In genomic region chr4:166202991-166203390, GRCh38 we compare ENCODE assay signal across 19 cellular contexts.
A peak's percentile ranks its signal among the peaks of the same experiment; 100 is the strongest.
DNase-seq lines count a peak whose midpoint lies in the region; ATAC-seq, FAIRE-seq and TF ChIP-seq lines count a peak whose summit lies in the region.
"Had no signal": no experiment of that assay in that cellular context is flagged by ENCODE, and none has a peak within 500 bp of the region (broad histone marks: within the 10 kb centered on the region; RNA-seq: fewer than 3 reads in every experiment).

No MANE protein-coding gene starts in this region.

- H2BK120ac ChIP-seq in H9 (ENCODE audit: low read depth, low read length, poor library complexity, severe bottlenecking) (no peak overlapping the region), H1 (replicated peaks; ENCODE audit: low read depth, low read length) (no peak overlapping the region), mesendoderm (ENCODE audit: low read depth, low read length) (no peak overlapping the region)

- no CpG with 5 or more reads among the region's 4 CpGs for whole genome bisulfite sequencing in H9 (ENCODE audit: extremely low coverage, insufficient read length, low lambda C conversion rate)
- 78% methylated on average over 4 of the region's 4 CpGs; no CpG with 5 or more reads in 1 of the 2 experiments for WGBS in H1 (ENCODE audit: extremely low coverage in 1 of 2, insufficient coverage in 1 of 2, insufficient read length in 1 of 2, insufficient replicate concordance in 2 of 2, low coverage in 1 of 2, low lambda C conversion rate in 2 of 2, missing lambda C conversion rate in 1 of 2), 2 experiments
- no CpG with 5 or more reads among the region's 4 CpGs for WGBS in mesendoderm (ENCODE audit: extremely low coverage, insufficient coverage, low lambda C conversion rate)
- 66 to 71% methylated on average over 4 of the region's 4 CpGs for WGBS in heart right ventricle, 2 donors

- H3K23me2 ChIP-seq in H9 (ENCODE audit: insufficient read length, low read depth, low read length, poor library complexity, severe bottlenecking) (no peaks in the 10 kb centered on the region), H1 (ENCODE audit: low read depth, low read length) (no peaks in the 10 kb centered on the region)

- no peak for ATAC-seq in heart right ventricle
- no peak for ATAC-seq in lower lobe of right lung
- ATAC-seq: HCT116 had no signal

- H4K20me1 ChIP-seq in H9 (ENCODE audit: control insufficient read depth, insufficient read depth, insufficient read length) (no peaks in the 10 kb centered on the region), H1 (replicated peaks in 1 of 2; ENCODE audit: control insufficient read depth in 1 of 2, insufficient read depth in 2 of 2, low read length in 2 of 2) (no peaks in the 10 kb centered on the region)

- H2BK15ac ChIP-seq in H9 (ENCODE audit: low read depth, low read length) (no peak overlapping the region), H1 (ENCODE audit: low read length) (no peak overlapping the region), mesendoderm (replicated peaks; ENCODE audit: low read depth) (no peak overlapping the region)

- H2BK5ac ChIP-seq in H9 (ENCODE audit: insufficient read length, low read length) (no peak overlapping the region), H1 (ENCODE audit: low read depth, low read length) (no peak overlapping the region), mesendoderm (ENCODE audit: low read length) (no peak overlapping the region)

- no peak for TF ChIP-seq EP300 in H1 (IDR thresholded peaks at IDR 0.05; ENCODE audit: borderline replicate concordance in 1 of 2, low read depth in 2 of 2, low read length in 2 of 2)

- H3K4me1 Mint-ChIP-seq in H9 = peaks cover 6 to 10% of the 10 kb centered on the region in 2 experiments; a peak in 3 of 4 replicates
- no peaks in the 10 kb centered on the region for H3K4me1 Mint-ChIP-seq in activated naive CD4-positive, alpha-beta T cell treated with anti-CD3 and anti-CD28 coated beads, Interleukin-2, amount 10 ng/mL, durations not matched to agents 7 days and 5 days

- H3K27ac ChIP-seq in H9 (ENCODE audit: insufficient read length, low read depth, low read length) (no peak overlapping the region), H1 (ENCODE audit: low read depth, low read length) (no peak overlapping the region), mesendoderm (ENCODE audit: low read depth, low read length) (no peak overlapping the region), heart right ventricle (no peak overlapping the region), lower lobe of right lung (no peak overlapping the region)
- H3K27ac ChIP-seq: C4-2B, HL-60, KMS-11 had no signal

- H3K27me3 ChIP-seq in H9 (ENCODE audit: insufficient read depth, low read length) (no peaks in the 10 kb centered on the region), H1 (replicated peaks in 1 of 4; ENCODE audit: control insufficient read depth in 3 of 4, extremely low read depth in 1 of 4, insufficient read depth in 3 of 4, low read length in 3 of 4) (no peaks in the 10 kb centered on the region), mesendoderm (ENCODE audit: insufficient read depth, low read length, poor library complexity) (no peaks in the 10 kb centered on the region), heart right ventricle (no peaks in the 10 kb centered on the region), lower lobe of right lung (ENCODE audit: low read depth) (no peaks in the 10 kb centered on the region)

- H2BK20ac ChIP-seq in H9 (ENCODE audit: low read depth, low read length, poor library complexity, severe bottlenecking) (no peak overlapping the region), H1 (ENCODE audit: low read length) (no peak overlapping the region)

- H4K8ac ChIP-seq in H9 (replicated peaks; ENCODE audit: insufficient read length, low read depth, low read length) (no peak overlapping the region), H1 (ENCODE audit: extremely low read depth, insufficient read depth, low read length) (no peak overlapping the region), mesendoderm (ENCODE audit: low read depth, low read length) (no peak overlapping the region)

- H3K9me3 ChIP-seq in H9 (ENCODE audit: control insufficient read depth, low read depth, low read length) = no peaks in the 10 kb centered on the region
- no peaks in the 10 kb centered on the region for H3K9me3 ChIP-seq in H1 (ENCODE audit: insufficient read depth in 2 of 2, low read depth in 1 of 2, low read length in 1 of 2)
- H3K9me3 ChIP-seq in heart right ventricle = no peaks in the 10 kb centered on the region
- no peaks in the 10 kb centered on the region for H3K9me3 ChIP-seq in lower lobe of right lung

- H3K9ac ChIP-seq in H9 (ENCODE audit: extremely low read depth, insufficient read length, low read length) (no peak overlapping the region), H1 (replicated peaks in 1 of 4; ENCODE audit: extremely low read depth in 1 of 4, low read depth in 3 of 4, low read length in 3 of 4) (no peak overlapping the region), mesendoderm (ENCODE audit: low read length) (no peak overlapping the region)
- H3K9ac ChIP-seq: KMS-11 had no signal

- no peak overlapping the region for H2BK12ac ChIP-seq in H9 (ENCODE audit: insufficient read length, low read depth, low read length)
- no peak overlapping the region for H2BK12ac ChIP-seq in H1 (ENCODE audit: low read depth, low read length)

- no peak overlapping the region for H4K5ac ChIP-seq in H9 (ENCODE audit: insufficient read length, low read depth, low read length)
- H4K5ac ChIP-seq in H1 (ENCODE audit: insufficient read length, low read depth, low read length) = no peak overlapping the region
- no peak overlapping the region for H4K5ac ChIP-seq in mesendoderm (ENCODE audit: low read length)

- H3K4ac ChIP-seq in H9 (ENCODE audit: low read depth, low read length) = no peak overlapping the region
- H3K4ac ChIP-seq in H1 (replicated peaks; ENCODE audit: insufficient read length, low read depth, low read length) = no peak overlapping the region
- H3K4ac ChIP-seq in mesendoderm (ENCODE audit: low read depth, low read length) = no peak overlapping the region

- no peak for TF ChIP-seq POLR2A in H1 (IDR thresholded peaks at IDR 0.05; ENCODE audit: control extremely low read depth in 1 of 2, low read depth in 2 of 2, low read length in 2 of 2)

- no peak overlapping the region for H2AK5ac ChIP-seq in H9 (ENCODE audit: insufficient read length, low read length)
- no peak overlapping the region for H2AK5ac ChIP-seq in H1 (ENCODE audit: low read depth, low read length)
- H2AK5ac ChIP-seq in mesendoderm (ENCODE audit: low read length) = no peak overlapping the region

- no peak overlapping the region for H3K4me3 Mint-ChIP-seq in H9
- no peak overlapping the region for H3K4me3 Mint-ChIP-seq in activated naive CD4-positive, alpha-beta T cell treated with anti-CD3 and anti-CD28 coated beads, Interleukin-2, amount 10 ng/mL, durations not matched to agents 7 days and 5 days
- H3K4me3 Mint-ChIP-seq: CD4-positive, alpha-beta T cell; HFFc6 had no signal

- intact Hi-C loops in heart right ventricle (cut with DNase I) (no loop called here), lower lobe of right lung (cut with DNase I) (no loop called here)

- H4K91ac ChIP-seq in H9 (ENCODE audit: insufficient read length, low read depth, low read length) (no peak overlapping the region), H1 (replicated peaks; ENCODE audit: insufficient read length, low read length) (no peak overlapping the region)

- H3K4me3 ChIP-seq in H1 (ENCODE audit: extremely low read depth in 1 of 4, insufficient read depth in 2 of 4, low read depth in 3 of 4, low read length in 4 of 4) (no peak overlapping the region), mesendoderm (ENCODE audit: low read length) (no peak overlapping the region), heart right ventricle (no peak overlapping the region), lower lobe of right lung (no peak overlapping the region)

- no peak overlapping the region for H3K14ac ChIP-seq in H9 (ENCODE audit: insufficient read depth, low read length)
- no peak overlapping the region for H3K14ac ChIP-seq in H1 (ENCODE audit: insufficient read length)

- TF ChIP-seq CTCF in H9 (conservative IDR thresholded peaks at IDR 0.05) (no peak), H1 (IDR thresholded peaks at IDR 0.05; ENCODE audit: control extremely low read depth in 1 of 3, insufficient read depth in 1 of 3, low read depth in 1 of 3, low read length in 3 of 3) (no peak), heart right ventricle (IDR thresholded peaks at IDR 0.05) (no peak), lower lobe of right lung (IDR thresholded peaks at IDR 0.05) (no peak)

- H3K4me1 ChIP-seq in H9 (ENCODE audit: insufficient read depth, low read length) (no peaks in the 10 kb centered on the region; the same call in 1 of the 2 replicates), H1 (replicated peaks in 1 of 4; ENCODE audit: control insufficient read depth in 3 of 4, insufficient read depth in 4 of 4, low read length in 3 of 4) (no peaks in the 10 kb centered on the region), mesendoderm (ENCODE audit: control insufficient read depth, low read depth, low read length) (no peaks in the 10 kb centered on the region), heart right ventricle (no peaks in the 10 kb centered on the region), lower lobe of right lung (no peaks in the 10 kb centered on the region)

- H3K4me2 ChIP-seq in H9 (ENCODE audit: insufficient read depth, insufficient read length, low read length) (no peak overlapping the region), H1 (ENCODE audit: insufficient read depth in 1 of 2, low read depth in 2 of 2, low read length in 2 of 2) (no peak overlapping the region), mesendoderm (ENCODE audit: low read length) (no peak overlapping the region)
- H3K4me2 ChIP-seq: KMS-11 had no signal

- no peaks in the 10 kb centered on the region for H3K9me3 Mint-ChIP-seq in H9
- no peaks in the 10 kb centered on the region for H3K9me3 Mint-ChIP-seq in activated naive CD4-positive, alpha-beta T cell treated with anti-CD3 and anti-CD28 coated beads, Interleukin-2, amount 10 ng/mL, durations not matched to agents 7 days and 5 days
- H3K9me3 Mint-ChIP-seq: CD4-positive, alpha-beta T cell had no signal

- H3K23ac ChIP-seq in H9 (ENCODE audit: insufficient read length, low read depth, low read length) = no peak overlapping the region
- H3K23ac ChIP-seq in H1 (ENCODE audit: insufficient read length) = no peak overlapping the region
- no peak overlapping the region for H3K23ac ChIP-seq in mesendoderm (ENCODE audit: low read length)

- H3K56ac ChIP-seq in H9 (ENCODE audit: insufficient read length, low read depth, low read length) (no peak overlapping the region), H1 (replicated peaks; ENCODE audit: insufficient read length, low read depth, low read length) (no peak overlapping the region), mesendoderm (ENCODE audit: low read length) (no peak overlapping the region)

- H3K36me3 ChIP-seq in H1 (ENCODE audit: control insufficient read depth in 2 of 4, insufficient read depth in 4 of 4, low read length in 3 of 4) (no peaks in the 10 kb centered on the region), mesendoderm (ENCODE audit: control insufficient read depth, insufficient read depth, low read length) (no peaks in the 10 kb centered on the region), heart right ventricle (no peaks in the 10 kb centered on the region), lower lobe of right lung (no peaks in the 10 kb centered on the region)

- H2AFZ ChIP-seq in H9 (ENCODE audit: low read length) (no peak overlapping the region), H1 (ENCODE audit: low read length) (peak overlapping the region; percentile 92)

- no peak for FAIRE-seq in H1 (lab: Jason Lieb, UNC)
- FAIRE-seq: GM12892, GM18507, H54 had no signal

- no peak overlapping the region for H3T11ph ChIP-seq in H9 (ENCODE audit: low read length)

- H3K79me1 ChIP-seq in H9 (ENCODE audit: insufficient read depth, low read depth, low read length, poor library complexity, severe bottlenecking) = no peaks in the 10 kb centered on the region
- H3K79me1 ChIP-seq in H1 (ENCODE audit: low read depth, low read length) = no peaks in the 10 kb centered on the region
- H3K79me1 ChIP-seq in mesendoderm (ENCODE audit: low read length) = no peaks in the 10 kb centered on the region

- CTCF ChIA-PET in H1 (lab: Charles Lee; ENCODE audit: partially characterized antibody) = interaction anchor here (0.9 kb wide), 1 partner anchor 14 kb away, joined by 3 read pairs; no protein-coding TSS in a partner anchor
- CTCF ChIA-PET in activated naive CD4-positive, alpha-beta T cell treated with anti-CD3 and anti-CD28 coated beads, Interleukin-2, amount 10 ng/mL, durations not matched to agents 7 days and 5 days (lab: Charles Lee) = no interaction called here

- DNase-seq in H9 = peak; percentile 53
- DNase-seq in H1 (ENCODE audit: low read depth in 1 of 2, low spot score in 2 of 2) = no peak
- peak; percentile 19 for DNase-seq in mesendoderm
- no peak for DNase-seq in OCI-M2 (lab: John Stamatoyannopoulos, UW; ENCODE audit: unreplicated experiment)
- DNase-seq in heart right ventricle = no peak
- no peak for DNase-seq in activated naive CD4-positive, alpha-beta T cell treated with anti-CD3 and anti-CD28 coated beads, Interleukin-2, amount 10 ng/mL, durations not matched to agents 7 days and 5 days
- DNase-seq in lower lobe of right lung = no peak
- DNase-seq: AML-193; CD4-positive, alpha-beta T cell; DND-41; GDM1; HFFc6 had no signal

- H3K27ac Mint-ChIP-seq in H9 = no peak overlapping the region; a peak in 2 of 7 replicates
- no peak overlapping the region for H3K27ac Mint-ChIP-seq in activated naive CD4-positive, alpha-beta T cell treated with anti-CD3 and anti-CD28 coated beads, Interleukin-2, amount 10 ng/mL, durations not matched to agents 7 days and 5 days
- H3K27ac Mint-ChIP-seq: CD4-positive, alpha-beta T cell; HFFc6 had no signal

- no peak for TF ChIP-seq RAD21 in H1 (IDR thresholded peaks at IDR 0.05 in 1 of 2, conservative IDR thresholded peaks at IDR 0.05 in 1 of 2; ENCODE audit: low read depth in 2 of 2, low read length in 2 of 2)

- H3K79me2 ChIP-seq in H9 (ENCODE audit: insufficient read depth, low read length) (no peaks in the 10 kb centered on the region), H1 (ENCODE audit: control insufficient read depth in 1 of 2, insufficient read depth in 2 of 2, low read length in 2 of 2) (no peaks in the 10 kb centered on the region), mesendoderm (ENCODE audit: control insufficient read depth, insufficient read depth, low read length) (no peaks in the 10 kb centered on the region)

- H3K36me3 Mint-ChIP-seq in H9 (ENCODE audit: insufficient read depth in 1 of 3, low read depth in 3 of 3) = no peaks in the 10 kb centered on the region
- H3K36me3 Mint-ChIP-seq in activated naive CD4-positive, alpha-beta T cell treated with anti-CD3 and anti-CD28 coated beads, Interleukin-2, amount 10 ng/mL, durations not matched to agents 7 days and 5 days = no peaks in the 10 kb centered on the region

- H3K27me3 Mint-ChIP-seq in H9 (ENCODE audit: low read depth) = no peaks in the 10 kb centered on the region
- no peaks in the 10 kb centered on the region for H3K27me3 Mint-ChIP-seq in activated naive CD4-positive, alpha-beta T cell treated with anti-CD3 and anti-CD28 coated beads, Interleukin-2, amount 10 ng/mL, durations not matched to agents 7 days and 5 days
- H3K27me3 Mint-ChIP-seq: CD4-positive, alpha-beta T cell had no signal

- H3K18ac ChIP-seq in H9 (ENCODE audit: insufficient read length, low read depth, low read length) (no peak overlapping the region), H1 (ENCODE audit: extremely low read depth, low read length) (no peak overlapping the region), mesendoderm (ENCODE audit: low read length) (no peak overlapping the region)

- POLR2A ChIA-PET in H1 (lab: Charles Lee; ENCODE audit: partially characterized antibody) = no interaction called here

Comparison
In these comparisons a context has a peak if more than half of its experiments do, and no peak if none do; other contexts are left out.
1. DNase-seq: peak in H9 (single experiment) and mesendoderm (single experiment); none in H1 (0 of 2), OCI-M2 (single experiment), heart right ventricle (0 of 2), activated naive CD4-positive, alpha-beta T cell treated with anti-CD3 and anti-CD28 coated beads, Interleukin-2, amount 10 ng/mL, durations not matched to agents 7 days and 5 days (single experiment) and lower lobe of right lung (single experiment).